In genomic region chr15:80997692-80998091, GRCh38 we compare ENCODE assay signal across 22 cellular contexts. TPM values are rescaled to one million over a fixed set of nuclear protein-coding genes. Genes with fewer than 3 reads are reported as not detected.
DNase-seq lines count a peak whose midpoint lies in the region; ATAC-seq, FAIRE-seq and TF ChIP-seq lines count a peak whose summit lies in the region.
"Had no signal": no experiment of that assay in that cellular context is flagged by ENCODE, and none has a peak within 500 bp of the region (broad histone marks: within the 10 kb centered on the region; RNA-seq: fewer than 3 reads in every experiment).

No MANE protein-coding gene starts in this region.

- no peak overlapping the region for H3K4me2 ChIP-seq in HepG2 (ENCODE audit: low read depth, low read length)

- H3K27ac ChIP-seq in HepG2 (ENCODE audit: extremely low read length, insufficient read depth, low read length), result no peak overlapping the region
- H3K27ac ChIP-seq in right lobe of liver, result no peak overlapping the region
- H3K27ac ChIP-seq in aorta (ENCODE audit: low read depth in 1 of 2, low read length in 2 of 2), result no peak overlapping the region
- H3K27ac ChIP-seq: RWPE1 had no signal

- H3K36me3 ChIP-seq in HepG2 (replicated peaks in 1 of 2; ENCODE audit: control insufficient read depth in 1 of 2, insufficient read depth in 2 of 2, low read length in 2 of 2) (no peaks in the 10 kb centered on the region), right lobe of liver (no peaks in the 10 kb centered on the region), MG63 (peaks cover 3% of the 10 kb centered on the region), aorta (ENCODE audit: control insufficient read depth in 1 of 2, insufficient read depth in 2 of 2, low read length in 1 of 2) (peaks cover 0 to 1% of the 10 kb centered on the region in 2 donors)

- H3K9me3 ChIP-seq in HepG2 (ENCODE audit: low read length) (no peaks in the 10 kb centered on the region), right lobe of liver (no peaks in the 10 kb centered on the region), MG63 (peaks cover 4% of the 10 kb centered on the region; the same call in 1 of the 2 replicates), aorta (ENCODE audit: control insufficient read depth, low read length) (no peaks in the 10 kb centered on the region)

- no peak for TF ChIP-seq RAD21 in HepG2 (CRISPR knock-in tag; IDR thresholded peaks at IDR 0.05)

- POLR2A ChIA-PET in HepG2 (lab: Yijun Ruan, JAX), result interaction anchor here (1.6 kb wide), 2 partner anchors 7 to 10 kb away, joined by 3 to 6 read pairs; no protein-coding TSS in a partner anchor

- WGBS in HepG2 (ENCODE audit: low lambda C conversion rate), result 81% methylated on average over 1 of the region's 1 CpG
- 100% methylated on average over 1 of the region's 1 CpG for WGBS in right lobe of liver (ENCODE audit: insufficient coverage, low coverage, low lambda C conversion rate, missing lambda C conversion rate)
- 97% methylated on average over 1 of the region's 1 CpG for WGBS in aorta, 2 donors

- H3K27me3 ChIP-seq in HepG2 (ENCODE audit: control insufficient read depth in 1 of 2, insufficient read depth in 2 of 2, low read length in 2 of 2) (no peaks in the 10 kb centered on the region), right lobe of liver (no peaks in the 10 kb centered on the region), MG63 (no peaks in the 10 kb centered on the region), aorta (ENCODE audit: control insufficient read depth in 1 of 2, insufficient read depth in 2 of 2, low read length in 1 of 2) (no peaks in the 10 kb centered on the region)

- BruUV-seq in HepG2 (replicated peaks; lab: Mats Ljungman, UMichigan), result no TSS peak

- ATAC-seq in HepG2 (no peak), right lobe of liver (no peak), aorta (ENCODE audit: low FRiP score) (no peak)
- ATAC-seq: Panc1 had no signal

- TF ChIP-seq EP300 in HepG2 (IDR thresholded peaks at IDR 0.05; ENCODE audit: low read depth in 2 of 2, low read length in 2 of 2), result no peak
- TF ChIP-seq EP300 in HepG2 (CRISPR knock-in tag; IDR thresholded peaks at IDR 0.05; ENCODE audit: borderline replicate concordance), result no peak

- H3K9ac ChIP-seq in HepG2 (ENCODE audit: insufficient read depth, low read depth, low read length), result no peak overlapping the region

- no peak for FAIRE-seq in HepG2 (lab: Jason Lieb, UNC)
- FAIRE-seq: GM12892, H54 had no signal

- no peak for TF ChIP-seq POLR2A in HepG2 (IDR thresholded peaks at IDR 0.05; ENCODE audit: insufficient read depth in 1 of 2, low read depth in 2 of 2, low read length in 2 of 2)
- no peak for TF ChIP-seq POLR2A in right lobe of liver (IDR thresholded peaks at IDR 0.05)

- in situ Hi-C loops in HepG2 (cut with HindIII; ENCODE audit: extremely low pct_ligation_motif_present, low pct_unique_long_range_greater_than_20kb), result no loop called here

- H3K4me3 ChIP-seq in HepG2 (replicated peaks in 1 of 3; ENCODE audit: insufficient read depth in 1 of 3, low read depth in 2 of 3, low read length in 3 of 3), result no peak overlapping the region
- no peak overlapping the region for H3K4me3 ChIP-seq in right lobe of liver
- H3K4me3 ChIP-seq in MG63, result no peak overlapping the region
- H3K4me3 ChIP-seq in aorta (ENCODE audit: low read length in 2 of 2), result no peak overlapping the region
- H3K4me3 ChIP-seq: K562 had no signal

- no peak overlapping the region for H2AFZ ChIP-seq in HepG2 (ENCODE audit: low read length)

- TF ChIP-seq CTCF in HepG2 (CRISPR knock-in tag; IDR thresholded peaks at IDR 0.05), result no peak
- TF ChIP-seq CTCF in right lobe of liver (IDR thresholded peaks at IDR 0.05), result no peak

- intact Hi-C loops in HepG2 (cut with micrococcal nuclease; ENCODE audit: unreplicated experiment), result loop anchor here (5.0 kb wide), 1 partner anchor 110 kb away; no protein-coding TSS in a partner anchor
- intact Hi-C loops in right lobe of liver (cut with DNase I), result loop anchor here (5.0 to 10.0 kb wide), 3 partner anchors 107 to 267 kb away; no protein-coding TSS in a partner anchor
- intact Hi-C loops in aorta (cut with DNase I), result no loop called here

- peaks cover 29% of the 10 kb centered on the region for H3K4me1 ChIP-seq in HepG2 (ENCODE audit: insufficient read depth, low read length)
- H3K4me1 ChIP-seq in right lobe of liver, result peaks cover 0 to 15% (median 0%) of the 10 kb centered on the region in 4 donors
- peaks cover 0 to 2% of the 10 kb centered on the region in 2 donors for H3K4me1 ChIP-seq in aorta (ENCODE audit: control insufficient read depth in 1 of 2, insufficient read depth in 2 of 2, low read length in 2 of 2)

- DNase-seq in HepG2 (ENCODE audit: low spot score) (no peak), right lobe of liver (no peak), MG63 (peak; percentile 53), kidney tubule cell (ENCODE audit: low spot score) (peak; percentile 57), middle frontal gyrus (ENCODE audit: extremely low spot score, low spot score) (no peak), aorta (no peak), GM19240 (ENCODE audit: insufficient read length, low spot score) (no peak)
- DNase-seq: CD4-positive, alpha-beta T cell; COR-L47; DMS53; GF-D8; Kasumi-1; NCI-H1694; NCI-H2029 treated with DMSO at 0.1 percent for 48 hours; NCI-H2227 treated with DMSO at 0.1 percent for 48 hours; NCI-H526 treated with DMSO at 0.1 percent for 48 hours; SHP77 had no signal

- no peaks in the 10 kb centered on the region for H4K20me1 ChIP-seq in HepG2 (ENCODE audit: insufficient read depth, low read length)

- CTCF ChIA-PET in HepG2 (lab: Yijun Ruan, JAX; ENCODE audit: low intra/inter-chr PET ratio, low total read pairs), result no interaction called here

- no peaks in the 10 kb centered on the region for H3K79me2 ChIP-seq in HepG2 (ENCODE audit: insufficient read depth, low read length)

TF ChIP-seq in HepG2, 621 proteins besides CTCF, POLR2A, EP300 and RAD21 (continues in another document):
- peak; percentile 52; the same call in 1 of the 2 replicates for TF ChIP-seq ZNF264 (CRISPR knock-in tag; IDR thresholded peaks at IDR 0.05)

RNA-seq across cellular contexts. Expression of gene TLNRD1, which starts 3.0 kb away (rescaled TPM):
- total RNA-seq in HepG2 (2016; rRNA removed; fragmentation: Illumina TruSeq; extraction: Trizol), result 4.6 and 5.3 TPM in 2 replicates
- total RNA-seq in HepG2 (2016; cell fraction: cytosol; rRNA removed; fragmentation: Illumina TruSeq; extraction: Trizol; ENCODE audit: low read depth), result 0.81 and 0.88 TPM in 2 replicates
- 3.8 and 5.0 TPM in 2 replicates for total RNA-seq in HepG2 (2016; cell fraction: insoluble cytoplasmic fraction; rRNA removed; fragmentation: Illumina TruSeq; extraction: Trizol)
- total RNA-seq in HepG2 (2016; cell fraction: membrane; rRNA removed; fragmentation: Illumina TruSeq; extraction: Trizol), result 2.9 and 3.4 TPM in 2 replicates
- 4.2 and 4.3 TPM in 2 replicates for total RNA-seq in HepG2 (2016; cell fraction: nucleus; rRNA removed; fragmentation: Illumina TruSeq; extraction: Trizol)
- polyA plus RNA-seq in HepG2 (2011; rRNA removed), result 3.4 and 4.7 TPM in 2 replicates
- 3.7 and 6.6 TPM in 2 replicates for polyA plus RNA-seq in HepG2 (2011; cell fraction: cytosol; rRNA removed)
- polyA plus RNA-seq in HepG2 (2011; cell fraction: nucleus; rRNA removed), result 4.0 and 4.6 TPM in 2 replicates
- 3.5 and 4.5 TPM in 2 replicates for polyA plus RNA-seq in HepG2 (2012)
- 0.63 and 0.80 TPM in 2 replicates for polyA plus RNA-seq in HepG2 (2016; cell fraction: cytosol; fragmentation: Illumina TruSeq; extraction: Trizol; ENCODE audit: low read depth)
- polyA plus RNA-seq in HepG2 (2016; cell fraction: insoluble cytoplasmic fraction; fragmentation: Illumina TruSeq; extraction: Trizol; ENCODE audit: low read depth), result 6.0 and 6.7 TPM in 2 replicates
- polyA plus RNA-seq in HepG2 (2016; cell fraction: membrane; fragmentation: Illumina TruSeq; extraction: Trizol; ENCODE audit: low read depth), result 3.0 and 3.5 TPM in 2 replicates
- 5.2 and 5.5 TPM in 2 replicates for polyA plus RNA-seq in HepG2 (2016; cell fraction: nucleus; fragmentation: Illumina TruSeq; extraction: Trizol; ENCODE audit: insufficient read depth, low read depth)
- polyA minus RNA-seq in HepG2 (2011; rRNA and poly(A)+ RNA removed; ENCODE audit: low replicate concordance), result 8.0 and 12.3 TPM in 2 replicates
- 6.8 and 6.9 TPM in 2 replicates for polyA minus RNA-seq in HepG2 (2011; cell fraction: cytosol; rRNA and poly(A)+ RNA removed)
- 6.1 and 7.1 TPM in 2 replicates for polyA minus RNA-seq in HepG2 (2011; cell fraction: nucleus; rRNA and poly(A)+ RNA removed)
- 1 to 10 TPM; 3.0 to 7.4 (median 5.5) TPM for total RNA-seq in right lobe of liver
- total RNA-seq in MG63 (2014; rRNA removed; shearing (Covaris generic); ENCODE audit: low replicate concordance), result 8.4 and 13.9 TPM in 2 replicates
- 10 to 100 TPM; 15.7 to 24.4 TPM for total RNA-seq in aorta
- polyA plus RNA-seq in aorta, result 1 to 10 TPM; 1.6 to 4.3 TPM

RNA-seq across cellular contexts. Expression of gene MESD, which starts 8.1 kb away (rescaled TPM):
- total RNA-seq in HepG2 (2016; rRNA removed; fragmentation: Illumina TruSeq; extraction: Trizol), result 24.9 and 46.2 TPM in 2 replicates
- total RNA-seq in HepG2 (2016; cell fraction: cytosol; rRNA removed; fragmentation: Illumina TruSeq; extraction: Trizol; ENCODE audit: low read depth), result 6.0 and 7.2 TPM in 2 replicates
- 24.0 and 45.8 TPM in 2 replicates for total RNA-seq in HepG2 (2016; cell fraction: insoluble cytoplasmic fraction; rRNA removed; fragmentation: Illumina TruSeq; extraction: Trizol)
- total RNA-seq in HepG2 (2016; cell fraction: membrane; rRNA removed; fragmentation: Illumina TruSeq; extraction: Trizol), result 11.5 and 12.8 TPM in 2 replicates
- total RNA-seq in HepG2 (2016; cell fraction: nucleus; rRNA removed; fragmentation: Illumina TruSeq; extraction: Trizol), result 41.1 and 48.6 TPM in 2 replicates
- 15.6 and 18.0 TPM in 2 replicates for polyA plus RNA-seq in HepG2 (2011; rRNA removed)
- polyA plus RNA-seq in HepG2 (2011; cell fraction: cytosol; rRNA removed), result 13.8 and 19.5 TPM in 2 replicates
- polyA plus RNA-seq in HepG2 (2011; cell fraction: nucleus; rRNA removed), result 8.5 and 10.8 TPM in 2 replicates
- polyA plus RNA-seq in HepG2 (2012), result 29.6 and 30.4 TPM in 2 replicates
- polyA plus RNA-seq in HepG2 (2016; cell fraction: cytosol; fragmentation: Illumina TruSeq; extraction: Trizol; ENCODE audit: low read depth), result 4.9 and 5.0 TPM in 2 replicates
- 28.6 and 28.9 TPM in 2 replicates for polyA plus RNA-seq in HepG2 (2016; cell fraction: insoluble cytoplasmic fraction; fragmentation: Illumina TruSeq; extraction: Trizol; ENCODE audit: low read depth)
- 9.0 and 9.2 TPM in 2 replicates for polyA plus RNA-seq in HepG2 (2016; cell fraction: membrane; fragmentation: Illumina TruSeq; extraction: Trizol; ENCODE audit: low read depth)
- 72.4 and 79.7 TPM in 2 replicates for polyA plus RNA-seq in HepG2 (2016; cell fraction: nucleus; fragmentation: Illumina TruSeq; extraction: Trizol; ENCODE audit: insufficient read depth, low read depth)
- 9.9 and 11.1 TPM in 2 replicates for polyA minus RNA-seq in HepG2 (2011; rRNA and poly(A)+ RNA removed; ENCODE audit: low replicate concordance)
- 14.4 and 18.5 TPM in 2 replicates for polyA minus RNA-seq in HepG2 (2011; cell fraction: cytosol; rRNA and poly(A)+ RNA removed)
- polyA minus RNA-seq in HepG2 (2011; cell fraction: nucleus; rRNA and poly(A)+ RNA removed), result 20.6 and 20.8 TPM in 2 replicates
- total RNA-seq in right lobe of liver, result 10 to 100 TPM; 10.8 to 16.7 (median 14.6) TPM
- 23.4 and 25.5 TPM in 2 replicates for total RNA-seq in MG63 (2014; rRNA removed; shearing (Covaris generic); ENCODE audit: low replicate concordance)
- total RNA-seq in aorta, result 10 to 100 TPM; 27.0 to 31.0 TPM
- polyA plus RNA-seq in aorta, result 10 to 100 TPM; 11.2 to 13.3 TPM

Comparison
In these comparisons a context has a peak if more than half of its experiments do, and no peak if none do; other contexts are left out.
1. DNase-seq: peak in MG63 (single experiment) and kidney tubule cell (single experiment); none in HepG2 (single experiment), right lobe of liver (0 of 3), middle frontal gyrus (single experiment), aorta (0 of 2) and GM19240 (single experiment).
2. intact Hi-C loops: an anchor here in HepG2 (5.0 kb wide) and right lobe of liver (5.0 to 10.0 kb wide); none called in aorta.